Comparison of ENCODE assay signal across 23 cellular contexts in the genomic region with DNA sequence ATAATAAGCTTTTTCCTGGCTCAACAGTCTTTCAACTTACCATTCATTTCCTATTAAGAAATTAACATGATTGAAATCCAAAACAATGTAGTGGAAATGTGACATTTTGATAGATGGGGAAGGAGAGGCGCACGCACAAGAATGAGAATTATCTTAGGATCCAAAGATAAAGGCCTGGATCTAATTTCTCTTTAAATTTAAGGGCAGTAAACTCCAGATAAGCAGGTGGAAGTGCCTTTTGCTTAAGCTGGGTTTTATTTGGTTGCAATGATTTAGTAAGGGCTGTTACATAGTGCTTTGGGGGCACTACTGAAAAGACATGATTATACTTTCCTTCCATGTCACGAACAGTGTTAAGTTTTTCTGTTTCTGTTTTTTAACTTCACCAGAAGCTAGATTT.
A peak's percentile ranks its signal among the peaks of the same experiment; 100 is the strongest.
DNase-seq lines count a peak whose midpoint lies in the region; ATAC-seq and TF ChIP-seq lines count a peak whose summit lies in the region.
"Had no signal": no experiment of that assay in that cellular context is flagged by ENCODE, and none has a peak within 500 bp of the region (broad histone marks: within the 10 kb centered on the region; RNA-seq: fewer than 3 reads in every experiment).

No MANE protein-coding gene starts in this region.

- no peaks in the 10 kb centered on the region for H3K27me3 ChIP-seq in subcutaneous abdominal adipose tissue (ENCODE audit: control insufficient read depth in 5 of 5, insufficient read depth in 4 of 5, low read length in 5 of 5)
- H3K27me3 ChIP-seq: BLaER1 had no signal

- no peaks in the 10 kb centered on the region for H3K36me3 Mint-ChIP-seq in dendritic cell treated with granulocyte-macrophage colony-stimulating factor and Interleukin-4, amounts not matched to agents 40 ng/mL and 50 ng/mL, for 4 days (ENCODE audit: low read depth)
- H3K36me3 Mint-ChIP-seq: CD14-positive monocyte; CD4-positive, alpha-beta memory T cell; CD4-positive, CD25-positive, alpha-beta regulatory T cell; CD8-positive, alpha-beta memory T cell had no signal

- intact Hi-C loops in dendritic cell treated with granulocyte-macrophage colony-stimulating factor and Interleukin-4, amounts not matched to agents 40 ng/mL and 50 ng/mL, for 4 days (cut with micrococcal nuclease): loop anchor here (5.0 kb wide), 1 partner anchor 232 kb away; no protein-coding TSS in a partner anchor

- no peak for TF ChIP-seq CTCF in HEK293 (tag by site-specific recombination; IDR thresholded peaks at IDR 0.05)

- H3K9me3 Mint-ChIP-seq in dendritic cell treated with granulocyte-macrophage colony-stimulating factor and Interleukin-4, amounts not matched to agents 40 ng/mL and 50 ng/mL, for 4 days: no peaks in the 10 kb centered on the region
- H3K9me3 Mint-ChIP-seq: CD14-positive monocyte; CD4-positive, alpha-beta memory T cell; CD4-positive, CD25-positive, alpha-beta regulatory T cell; CD8-positive, alpha-beta memory T cell had no signal

- peak overlapping the region; percentile 41 for H3K27ac Mint-ChIP-seq in dendritic cell treated with granulocyte-macrophage colony-stimulating factor and Interleukin-4, amounts not matched to agents 40 ng/mL and 50 ng/mL, for 4 days
- H3K27ac Mint-ChIP-seq: CD14-positive monocyte; CD4-positive, alpha-beta memory T cell; CD4-positive, CD25-positive, alpha-beta regulatory T cell; CD8-positive, alpha-beta memory T cell had no signal

- CTCF ChIA-PET in HEK293 (lab: Yijun Ruan, JAX): interaction anchor here (0.6 to 2.6 kb wide), 7 partner anchors 32 to 463 kb away, joined by 3 to 8 read pairs (median 3); no protein-coding TSS in a partner anchor

- H3K9ac ChIP-seq in subcutaneous abdominal adipose tissue (ENCODE audit: low read length in 5 of 5): no peak overlapping the region
- H3K9ac ChIP-seq: BLaER1 had no signal

- H3K36me3 ChIP-seq in HEK293 (ENCODE audit: control insufficient read depth in 2 of 2, insufficient read depth in 1 of 2, low read length in 2 of 2): no peaks in the 10 kb centered on the region
- no peaks in the 10 kb centered on the region for H3K36me3 ChIP-seq in subcutaneous abdominal adipose tissue (ENCODE audit: control insufficient read depth in 5 of 5, insufficient read depth in 5 of 5, low read length in 5 of 5)
- H3K36me3 ChIP-seq: BE2C, BLaER1 had no signal

- ATAC-seq in GM21515 (IDR thresholded peaks at IDR 0.05; ENCODE audit: unreplicated experiment): no peak
- ATAC-seq: GM12878 had no signal

- no peaks in the 10 kb centered on the region for H3K9me3 ChIP-seq in HEK293 (ENCODE audit: control insufficient read depth, insufficient read depth, low read depth, low read length)
- no peaks in the 10 kb centered on the region for H3K9me3 ChIP-seq in subcutaneous abdominal adipose tissue (ENCODE audit: control insufficient read depth in 5 of 5, low read length in 5 of 5)
- H3K9me3 ChIP-seq: BE2C, BLaER1 had no signal

- H3K4me3 Mint-ChIP-seq in dendritic cell treated with granulocyte-macrophage colony-stimulating factor and Interleukin-4, amounts not matched to agents 40 ng/mL and 50 ng/mL, for 4 days: no peak overlapping the region
- H3K4me3 Mint-ChIP-seq: CD14-positive monocyte; CD4-positive, alpha-beta memory T cell; CD4-positive, CD25-positive, alpha-beta regulatory T cell; CD8-positive, alpha-beta memory T cell had no signal

- H3K27ac ChIP-seq in HEK293 (ENCODE audit: extremely low read depth, low read depth, low read length) (no peak overlapping the region), subcutaneous abdominal adipose tissue (ENCODE audit: low read depth, low read length) (peak overlapping the region; percentile 66)
- H3K27ac ChIP-seq: BLaER1 had no signal

- H3K4me3 ChIP-seq in HEK293 (ENCODE audit: low read depth, low read length) (no peak overlapping the region), subcutaneous abdominal adipose tissue (ENCODE audit: low read depth in 1 of 5, low read length in 5 of 5) (no peak overlapping the region)
- H3K4me3 ChIP-seq: BLaER1, GM12878 had no signal

- H3K4me1 Mint-ChIP-seq in dendritic cell treated with granulocyte-macrophage colony-stimulating factor and Interleukin-4, amounts not matched to agents 40 ng/mL and 50 ng/mL, for 4 days (ENCODE audit: low read depth): peaks cover 34% of the 10 kb centered on the region

- POLR2A ChIA-PET in HEK293 (lab: Yijun Ruan, JAX): interaction anchor here (0.6 kb wide), 1 partner anchor 408 kb away, joined by 5 read pairs; no protein-coding TSS in a partner anchor

- no peak for DNase-seq in stimulated activated CD4-positive, alpha-beta T cell treated with anti-CD3 and anti-CD28 coated beads, Interleukin-1b, Interleukin-23, amount 100 ng/mL, for 48 hours
- DNase-seq: 8988T; ACHN; BE2C; C1 segment of cervical spinal cord; CD4-positive, alpha-beta memory T cell; CD4-positive, CD25-positive, alpha-beta regulatory T cell; CD8-positive, alpha-beta memory T cell; COR-L47; DMS 273 treated with DMSO at 0.1 percent for 48 hours; DMS153; DMS53; DMS79; DND-41; EL; GDM1 had no signal

- H3K27me3 Mint-ChIP-seq in dendritic cell treated with granulocyte-macrophage colony-stimulating factor and Interleukin-4, amounts not matched to agents 40 ng/mL and 50 ng/mL, for 4 days: peaks cover 5% of the 10 kb centered on the region
- H3K27me3 Mint-ChIP-seq: CD4-positive, CD25-positive, alpha-beta regulatory T cell; CD8-positive, alpha-beta memory T cell had no signal

- no peaks in the 10 kb centered on the region for H3K4me1 ChIP-seq in HEK293 (ENCODE audit: control insufficient read depth, insufficient read depth, low read length)
- peaks cover 2 to 31% (median 22%) of the 10 kb centered on the region in 5 donors for H3K4me1 ChIP-seq in subcutaneous abdominal adipose tissue (ENCODE audit: control insufficient read depth in 5 of 5, insufficient read depth in 5 of 5, low read length in 5 of 5)
- H3K4me1 ChIP-seq: BE2C, BLaER1 had no signal

TF ChIP-seq in HEK293, 187 proteins besides CTCF, POLR2A, EP300 and RAD21:
- TF ChIP-seq WT1 (tag by site-specific recombination; IDR thresholded peaks at IDR 0.05): no peak
- TF ChIP-seq, protein P1, sequence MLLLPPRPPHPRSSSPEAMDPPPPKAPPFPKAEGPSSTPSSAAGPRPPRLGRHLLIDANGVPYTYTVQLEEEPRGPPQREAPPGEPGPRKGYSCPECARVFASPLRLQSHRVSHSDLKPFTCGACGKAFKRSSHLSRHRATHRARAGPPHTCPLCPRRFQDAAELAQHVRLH (tag by site-specific recombination; IDR thresholded peaks at IDR 0.05): no peak
- no peak for TF ChIP-seq ZBTB7A (tag by site-specific recombination; IDR thresholded peaks at IDR 0.05; ENCODE audit: low read depth)
- TF ChIP-seq ZNF585B (tag by site-specific recombination; IDR thresholded peaks at IDR 0.05): no peak
- no peak for TF ChIP-seq TRIM28 (IDR thresholded peaks at IDR 0.05; ENCODE audit: borderline replicate concordance, low read length)
- TF ChIP-seq ZNF157 (tag by site-specific recombination; IDR thresholded peaks at IDR 0.05): no peak
- TF ChIP-seq FEZF1 (tag by site-specific recombination; IDR thresholded peaks at IDR 0.05): peak; percentile 63
- TF ChIP-seq ZNF404 (tag by site-specific recombination; IDR thresholded peaks at IDR 0.05): no peak
- TF ChIP-seq OVOL3 (tag by site-specific recombination; IDR thresholded peaks at IDR 0.05): no peak
- peak; percentile 67 for TF ChIP-seq ZXDB (tag by site-specific recombination; IDR thresholded peaks at IDR 0.05)
- TF ChIP-seq ZNF843 (tag by site-specific recombination; IDR thresholded peaks at IDR 0.05): peak; percentile 59; the same call in 1 of the 2 replicates
- TF ChIP-seq ZNF510 (tag by site-specific recombination; IDR thresholded peaks at IDR 0.05; ENCODE audit: insufficient replicate concordance): no peak
- no peak for TF ChIP-seq ZNF747 (tag by site-specific recombination; IDR thresholded peaks at IDR 0.05)
- no peak for TF ChIP-seq ZNF366 (tag by site-specific recombination; conservative IDR thresholded peaks at IDR 0.05)
- TF ChIP-seq ZNF214 (tag by site-specific recombination; IDR thresholded peaks at IDR 0.05; ENCODE audit: borderline replicate concordance): no peak
- TF ChIP-seq, protein P2, sequence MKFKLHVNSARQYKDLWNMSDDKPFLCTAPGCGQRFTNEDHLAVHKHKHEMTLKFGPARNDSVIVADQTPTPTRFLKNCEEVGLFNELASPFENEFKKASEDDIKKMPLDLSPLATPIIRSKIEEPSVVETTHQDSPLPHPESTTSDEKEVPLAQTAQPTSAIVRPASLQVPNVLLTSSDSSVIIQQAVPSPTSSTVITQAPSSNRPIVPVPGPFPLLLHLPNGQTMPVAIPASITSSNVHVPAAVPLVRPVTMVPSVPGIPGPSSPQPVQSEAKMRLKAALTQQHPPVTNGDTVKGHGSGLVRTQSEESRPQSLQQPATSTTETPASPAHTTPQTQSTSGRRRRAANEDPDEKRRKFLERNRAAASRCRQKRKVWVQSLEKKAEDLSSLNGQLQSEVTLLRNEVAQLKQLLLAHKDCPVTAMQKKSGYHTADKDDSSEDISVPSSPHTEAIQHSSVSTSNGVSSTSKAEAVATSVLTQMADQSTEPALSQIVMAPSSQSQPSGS (tag by site-specific recombination; IDR thresholded peaks at IDR 0.05; ENCODE audit: low read depth): no peak
